In the genomic region with DNA sequence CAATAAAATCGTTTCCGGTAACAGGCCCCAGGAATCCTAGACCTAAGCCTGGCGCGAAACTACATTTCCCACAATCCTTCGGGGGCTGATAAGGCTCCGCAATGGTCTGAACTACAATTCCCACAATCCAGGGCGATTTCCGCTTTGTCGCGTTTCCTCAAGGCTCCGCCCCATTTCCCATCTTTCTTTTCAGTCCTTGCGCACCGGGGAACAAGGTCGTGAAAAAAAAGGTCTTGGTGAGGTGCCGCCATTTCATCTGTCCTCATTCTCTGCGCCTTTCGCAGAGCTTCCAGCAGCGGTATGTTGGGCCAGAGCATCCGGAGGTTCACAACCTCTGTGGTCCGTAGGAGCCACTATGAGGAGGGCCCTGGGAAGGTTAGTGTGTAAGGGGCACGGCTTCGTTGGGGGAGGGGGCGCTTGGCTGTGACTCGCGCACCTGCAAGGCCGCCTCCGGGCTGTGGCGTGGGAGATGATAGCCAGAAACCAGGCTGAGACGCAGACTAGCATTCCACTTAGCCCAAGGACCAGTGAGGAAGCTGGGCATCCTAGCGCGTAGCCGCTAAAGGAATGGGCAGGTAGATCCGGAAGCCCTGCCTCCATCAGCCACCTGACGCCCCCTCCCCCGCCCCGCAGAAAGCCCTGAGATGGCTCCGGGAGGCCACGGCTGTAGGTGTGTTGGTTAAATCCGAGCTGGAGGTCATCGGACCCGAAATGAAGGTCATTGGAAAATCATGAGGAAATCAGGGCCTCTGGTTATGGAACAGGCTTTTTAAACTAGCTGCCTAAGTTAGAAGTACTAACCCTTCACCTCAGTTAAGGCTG, we compare ENCODE assay signal across 8 cellular contexts. TPM values are rescaled to one million over a fixed set of nuclear protein-coding genes. Genes with fewer than 3 reads are reported as not detected.
DNase-seq lines count a peak whose midpoint lies in the region; ATAC-seq and FAIRE-seq lines count a peak whose summit lies in the region.

Gene COX7C, plus strand, starts transcription at position 186 of the 822 bp plus-strand sequence. Its CDS starts 115 bp downstream, at position 301.

- ATAC-seq in GM21786 (IDR thresholded peaks at IDR 0.05; ENCODE audit: unreplicated experiment) (peak; percentile 99), esophagus mucosa (peak; percentile 99)
- ATAC-seq in activated T-cell treated with anti-CD3 and anti-CD28 coated beads, Interleukin-2, amount 50 U/mL, for 72 hours (replicated peaks in 1 of 2): peak; percentile 97 to 98

- H3K4me1 Mint-ChIP-seq in activated T-cell treated with anti-CD3 and anti-CD28 coated beads, Interleukin-2, amount 50 U/mL, for 72 hours (ENCODE audit: low read depth): peaks cover 40% of the 10 kb centered on the region

- H3K36me3 Mint-ChIP-seq in activated T-cell treated with anti-CD3 and anti-CD28 coated beads, Interleukin-2, amount 50 U/mL, for 72 hours (ENCODE audit: insufficient read depth in 2 of 2): peaks cover 9 to 40% of the 10 kb centered on the region in 2 donors

- peak within 1 kb of the TSS; percentile 98 to 99 for H3K4me3 ChIP-seq in muscle layer of colon (ENCODE audit: low read depth in 1 of 2, low read length in 2 of 2)

- FAIRE-seq in RCC 7860 (lab: Jason Lieb, UNC): peak; percentile 65

- H3K36me3 ChIP-seq in KOPT-K1 (ENCODE audit: insufficient read depth, low read length) (peaks cover 38% of the 10 kb centered on the region), muscle layer of colon (ENCODE audit: insufficient read depth, low read length) (peaks cover 23% of the 10 kb centered on the region)

- H3K4me3 Mint-ChIP-seq in activated T-cell treated with anti-CD3 and anti-CD28 coated beads, Interleukin-2, amount 50 U/mL, for 72 hours: peak within 1 kb of the TSS; percentile 98

- peaks cover 2 to 5% of the 10 kb centered on the region in 2 donors for H3K9me3 Mint-ChIP-seq in activated T-cell treated with anti-CD3 and anti-CD28 coated beads, Interleukin-2, amount 50 U/mL, for 72 hours

- H3K27me3 ChIP-seq in muscle layer of colon (ENCODE audit: control insufficient read depth in 1 of 2, insufficient read depth in 2 of 2, low read length in 2 of 2): no peaks in the 10 kb centered on the region

- H3K27ac ChIP-seq in KOPT-K1 (ENCODE audit: low read depth, low read length, poor library complexity, severe bottlenecking) (peak within 1 kb of the TSS; percentile 88), muscle layer of colon (ENCODE audit: low read depth, low read length) (peak within 1 kb of the TSS; percentile 96)

- DNase-seq in DMS79 (lab: John Stamatoyannopoulos, UW) (peak; percentile 74), RCC 7860 (ENCODE audit: low spot score) (peak; percentile 75)
- DNase-seq in activated T-cell treated with anti-CD3 and anti-CD28 coated beads, Interleukin-2, amount 50 U/mL, for 72 hours: peak; percentile 91 to 94
- DNase-seq in stimulated activated CD8-positive, alpha-beta memory T cell treated with anti-CD3 and anti-CD28 coated beads, Interleukin-7, amount 100 ng/mL, for 24 hours (ENCODE audit: low read depth): peak; percentile 77

- H3K4me1 ChIP-seq in muscle layer of colon (ENCODE audit: insufficient read depth, low read length): peaks cover 10% of the 10 kb centered on the region

- no peaks in the 10 kb centered on the region for H3K9me3 ChIP-seq in KOPT-K1 (ENCODE audit: insufficient read depth, low read length, poor library complexity, severe bottlenecking)
- no peaks in the 10 kb centered on the region for H3K9me3 ChIP-seq in muscle layer of colon (ENCODE audit: low read length)

- peak within 1 kb of the TSS; percentile 96 for H3K9ac ChIP-seq in muscle layer of colon (ENCODE audit: low read length)

- peak within 1 kb of the TSS; percentile 98 for H3K27ac Mint-ChIP-seq in activated T-cell treated with anti-CD3 and anti-CD28 coated beads, Interleukin-2, amount 50 U/mL, for 72 hours

- no peaks in the 10 kb centered on the region for H3K27me3 Mint-ChIP-seq in activated T-cell treated with anti-CD3 and anti-CD28 coated beads, Interleukin-2, amount 50 U/mL, for 72 hours (ENCODE audit: low read depth)

RNA-seq across cellular contexts. Expression of gene COX7C, which starts in this region (rescaled TPM):
- 100 to 1,000 TPM; 404 to 408 TPM for total RNA-seq in activated T-cell treated with anti-CD3 and anti-CD28 coated beads, Interleukin-2, amount 50 U/mL, for 72 hours
- 457 TPM for total RNA-seq in esophagus mucosa

Comparison
In these comparisons a context has a peak if more than half of its experiments do, and no peak if none do; other contexts are left out.
1. Peak in every context shown above with its lines: DNase-seq, ATAC-seq, H3K4me3 ChIP-seq and H3K27ac ChIP-seq.